Comparison of ENCODE assay signal across 8 cellular contexts in genomic region chr2:222319576-222320440, GRCh38. TPM values are rescaled to one million over a fixed set of nuclear protein-coding genes. Genes with fewer than 3 reads are reported as not detected.
DNase-seq lines count a peak whose midpoint lies in the region; ATAC-seq and TF ChIP-seq lines count a peak whose summit lies in the region.

No MANE protein-coding gene starts in this region.

- no TSS peak for BruUV-seq in mammary epithelial cell (replicated peaks; lab: Mats Ljungman, UMichigan)

- H3K36me3 ChIP-seq in CD4-positive, alpha-beta memory T cell (ENCODE audit: insufficient read depth, low read length) = no peaks in the 10 kb centered on the region
- H3K36me3 ChIP-seq in mammary epithelial cell (ENCODE audit: insufficient read depth, low read length) (no peaks in the 10 kb centered on the region), liver (ENCODE audit: control insufficient read depth in 4 of 4, insufficient read depth in 3 of 4, low read depth in 1 of 4, low read length in 3 of 4) (no peaks in the 10 kb centered on the region), tibial artery (no peaks in the 10 kb centered on the region)

- CTCF ChIA-PET in CD4-positive, alpha-beta memory T cell (lab: Charles Lee; ENCODE audit: partially characterized antibody) = interaction anchor here (3.0 kb wide), 1 partner anchor 242 kb away, joined by 43 read pairs; no protein-coding TSS in a partner anchor
- CTCF ChIA-PET in mammary epithelial cell (lab: Charles Lee; ENCODE audit: low non-redundant PET) = no interaction called here

- H2AFZ ChIP-seq in mammary epithelial cell (ENCODE audit: low read depth, low read length) = peak overlapping the region; percentile 59

- no peak for TF ChIP-seq RAD21 in liver (IDR thresholded peaks at IDR 0.05)

- H3K27ac ChIP-seq in CD4-positive, alpha-beta memory T cell (ENCODE audit: low read depth, low read length) = no peak overlapping the region
- H3K27ac ChIP-seq in mammary epithelial cell (ENCODE audit: insufficient read depth, low read depth, low read length) (no peak overlapping the region), liver (ENCODE audit: low read depth in 1 of 2, low read length in 2 of 2) (no peak overlapping the region), tibial artery (no peak overlapping the region)

- peak overlapping the region; percentile 95 for H3K4me2 ChIP-seq in mammary epithelial cell (ENCODE audit: insufficient read depth, low read depth, low read length)

- H3K27ac Mint-ChIP-seq in CD4-positive, alpha-beta memory T cell = no peak overlapping the region

- dilution Hi-C loops in mammary epithelial cell (cut with HindIII; ENCODE audit: low sequenced_read_pairs) = no loop called here

- H3K9ac ChIP-seq in mammary epithelial cell (ENCODE audit: insufficient read depth, low read length) = no peak overlapping the region
- no peak overlapping the region for H3K9ac ChIP-seq in liver (ENCODE audit: low read depth in 1 of 2, low read length in 2 of 2)

- H3K4me3 ChIP-seq in CD4-positive, alpha-beta memory T cell (ENCODE audit: low read length in 2 of 2) = no peak overlapping the region
- H3K4me3 ChIP-seq in mammary epithelial cell (replicated peaks in 1 of 3; ENCODE audit: insufficient read depth in 1 of 3, low read depth in 2 of 3, low read length in 3 of 3) (peak overlapping the region; percentile 31 to 43 (median 39)), liver (ENCODE audit: low read depth in 1 of 3, low read length in 3 of 3) (peak overlapping the region in 2 of 3 donors; percentile 32 to 48), tibial artery (peak overlapping the region; percentile 33 to 52)

- no CpG with 5 or more reads among the region's 97 CpGs for WGBS in mammary epithelial cell (ENCODE audit: low coverage, missing lambda C conversion rate)
- WGBS in liver = under 1% methylated on average over 97 of the region's 97 CpGs

- no peaks in the 10 kb centered on the region for H3K9me3 ChIP-seq in CD4-positive, alpha-beta memory T cell (ENCODE audit: control insufficient read depth in 1 of 2, low read length in 2 of 2)
- H3K9me3 ChIP-seq in mammary epithelial cell (replicated peaks; ENCODE audit: insufficient read depth, low read length) (no peaks in the 10 kb centered on the region), liver (ENCODE audit: control insufficient read depth in 4 of 4, low read length in 3 of 4) (no peaks in the 10 kb centered on the region), tibial artery (no peaks in the 10 kb centered on the region)

- peak; percentile 30 for ATAC-seq in GM18858 (IDR thresholded peaks at IDR 0.05; ENCODE audit: unreplicated experiment)
- ATAC-seq in HG02970 (IDR thresholded peaks at IDR 0.05; ENCODE audit: low FRiP score, unreplicated experiment) = peak; percentile 39

- H3K4me1 Mint-ChIP-seq in CD4-positive, alpha-beta memory T cell = peaks cover 2 to 19% (median 8%) of the 10 kb centered on the region in 4 donors

- intact Hi-C loops in CD4-positive, alpha-beta memory T cell (cut with micrococcal nuclease) = loop anchor here (2.0 kb wide), 1 partner anchor 105 kb away; the partner anchor contains the start of gene SGPP2
- intact Hi-C loops in mammary epithelial cell (cut with micrococcal nuclease) = loop anchor here (5.0 kb wide), 2 partner anchors 112 to 293 kb away; no protein-coding TSS in a partner anchor
- intact Hi-C loops in tibial artery (cut with DNase I; ENCODE audit: low total_unique reads) = loop anchor here (5.0 kb wide), 1 partner anchor 242 kb away; no protein-coding TSS in a partner anchor

- no peaks in the 10 kb centered on the region for H3K36me3 Mint-ChIP-seq in CD4-positive, alpha-beta memory T cell

- H3K4me1 ChIP-seq in CD4-positive, alpha-beta memory T cell (ENCODE audit: insufficient read depth, low read length) = peaks cover 4% of the 10 kb centered on the region
- H3K4me1 ChIP-seq in mammary epithelial cell (ENCODE audit: insufficient read depth, low read length) (peaks cover 16% of the 10 kb centered on the region), liver (ENCODE audit: control insufficient read depth in 4 of 4, insufficient read depth in 4 of 4, low read length in 3 of 4) (peaks cover 11 to 26% (median 17%) of the 10 kb centered on the region in 4 donors), tibial artery (peaks cover 0 to 24% (median 17%) of the 10 kb centered on the region in 4 donors)

- H4K20me1 ChIP-seq in mammary epithelial cell (ENCODE audit: insufficient read depth, low read length) = no peaks in the 10 kb centered on the region

- H3K9me3 Mint-ChIP-seq in CD4-positive, alpha-beta memory T cell = no peaks in the 10 kb centered on the region

- H3K27me3 ChIP-seq in CD4-positive, alpha-beta memory T cell (ENCODE audit: insufficient read depth, low read length) = peaks cover 7% of the 10 kb centered on the region
- H3K27me3 ChIP-seq in mammary epithelial cell (ENCODE audit: insufficient read depth, low read length) = peaks cover 16% of the 10 kb centered on the region
- peaks cover 5 to 22% (median 6%) of the 10 kb centered on the region in 4 donors for H3K27me3 ChIP-seq in liver (ENCODE audit: control insufficient read depth in 4 of 4, insufficient read depth in 4 of 4, low read length in 3 of 4)
- peaks cover 0 to 59% of the 10 kb centered on the region in 2 donors for H3K27me3 ChIP-seq in tibial artery

- POLR2A ChIA-PET in CD4-positive, alpha-beta memory T cell (lab: Charles Lee; ENCODE audit: partially characterized antibody) = no interaction called here

- peak in 1 of 5 donors; percentile 29 for DNase-seq in CD4-positive, alpha-beta memory T cell
- peak; percentile 88 for DNase-seq in NCI-H2227 (lab: John Stamatoyannopoulos, UW; ENCODE audit: unreplicated experiment)
- DNase-seq in mammary epithelial cell = peak; percentile 22
- DNase-seq in tibial artery = no peak
- no peak for DNase-seq in KG1 (lab: John Stamatoyannopoulos, UW)

- peak overlapping the region in 6 of 8 donors; percentile 69 to 90 (median 78) for H3K4me3 Mint-ChIP-seq in CD4-positive, alpha-beta memory T cell

- peaks cover 22 to 35% of the 10 kb centered on the region in 2 donors for H3K27me3 Mint-ChIP-seq in CD4-positive, alpha-beta memory T cell

- in situ Hi-C loops in mammary epithelial cell (cut with MboI; ENCODE audit: low sequenced_read_pairs in 2 of 2) = loop anchor here (5.0 to 25.0 kb wide), 3 partner anchors 235 to 258 kb away; no protein-coding TSS in a partner anchor

- H3K79me2 ChIP-seq in mammary epithelial cell (ENCODE audit: insufficient read depth, low read length) = no peaks in the 10 kb centered on the region

- no peak for TF ChIP-seq CTCF in mammary epithelial cell (conservative IDR thresholded peaks at IDR 0.05 in 1 of 2, IDR thresholded peaks at IDR 0.05 in 1 of 2; ENCODE audit: extremely low read depth in 1 of 2, insufficient read depth in 1 of 2, low read depth in 1 of 2, low read length in 2 of 2)
- no peak for TF ChIP-seq CTCF in liver (IDR thresholded peaks at IDR 0.05; ENCODE audit: low read depth, low read length, missing input control)
- TF ChIP-seq CTCF in tibial artery (IDR thresholded peaks at IDR 0.05) = no peak

TF ChIP-seq in liver, 16 proteins besides CTCF, POLR2A, EP300 and RAD21 (continues in another document):
- TF ChIP-seq, protein P1, sequence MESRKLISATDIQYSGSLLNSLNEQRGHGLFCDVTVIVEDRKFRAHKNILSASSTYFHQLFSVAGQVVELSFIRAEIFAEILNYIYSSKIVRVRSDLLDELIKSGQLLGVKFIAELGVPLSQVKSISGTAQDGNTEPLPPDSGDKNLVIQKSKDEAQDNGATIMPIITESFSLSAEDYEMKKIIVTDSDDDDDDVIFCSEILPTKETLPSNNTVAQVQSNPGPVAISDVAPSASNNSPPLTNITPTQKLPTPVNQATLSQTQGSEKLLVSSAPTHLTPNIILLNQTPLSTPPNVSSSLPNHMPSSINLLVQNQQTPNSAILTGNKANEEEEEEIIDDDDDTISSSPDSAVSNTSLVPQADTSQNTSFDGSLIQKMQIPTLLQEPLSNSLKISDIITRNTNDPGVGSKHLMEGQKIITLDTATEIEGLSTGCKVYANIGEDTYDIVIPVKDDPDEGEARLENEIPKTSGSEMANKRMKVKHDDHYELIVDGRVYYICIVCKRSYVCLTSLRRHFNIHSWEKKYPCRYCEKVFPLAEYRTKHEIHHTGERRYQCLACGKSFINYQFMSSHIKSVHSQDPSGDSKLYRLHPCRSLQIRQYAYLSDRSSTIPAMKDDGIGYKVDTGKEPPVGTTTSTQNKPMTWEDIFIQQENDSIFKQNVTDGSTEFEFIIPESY (IDR thresholded peaks at IDR 0.05) = no peak
- TF ChIP-seq FOXA1 (IDR thresholded peaks at IDR 0.05) (no peak), SP1 (IDR thresholded peaks at IDR 0.05) (no peak), MAX (IDR thresholded peaks at IDR 0.05) (no peak), HNF4G (IDR thresholded peaks at IDR 0.05) (no peak), YY1 (IDR thresholded peaks at IDR 0.05) (no peak), NR2F2 (IDR thresholded peaks at IDR 0.05) (no peak), FOXA2 (IDR thresholded peaks at IDR 0.05) (no peak), GABPA (IDR thresholded peaks at IDR 0.05 in 1 of 2, conservative IDR thresholded peaks at IDR 0.05 in 1 of 2) (no peak), JUND (IDR thresholded peaks at IDR 0.05) (no peak), RXRA (IDR thresholded peaks at IDR 0.05) (no peak), TAF1 (conservative IDR thresholded peaks at IDR 0.05) (no peak), HNF4A (conservative IDR thresholded peaks at IDR 0.05) (no peak)

RNA-seq across cellular contexts. Expression of gene PAX3, which starts 21.0 kb away (rescaled TPM):
- not detected for total RNA-seq in CD4-positive, alpha-beta memory T cell
- polyA plus RNA-seq in CD4-positive, alpha-beta memory T cell = not detected
- total RNA-seq in mammary epithelial cell (not detected), liver (not detected)
- polyA plus RNA-seq in mammary epithelial cell (not detected), liver (not detected)
- not detected for polyA minus RNA-seq in mammary epithelial cell

Comparison
In these comparisons a context has a peak if more than half of its experiments do, and no peak if none do; other contexts are left out.
1. DNase-seq: peak in NCI-H2227 (single experiment) and mammary epithelial cell (single experiment); none in tibial artery (0 of 2) and KG1 (single experiment).
2. H3K4me3 ChIP-seq: peak in mammary epithelial cell (3 of 3), liver (2 of 3) and tibial artery (2 of 2); none in CD4-positive, alpha-beta memory T cell (0 of 2).